In genomic region chr6:151385177-151385576, GRCh38 we compare ENCODE assay signal across 1 cellular context.
A peak's percentile ranks its signal among the peaks of the same experiment; 100 is the strongest.
TF ChIP-seq lines count a peak whose summit lies in the region.

No MANE protein-coding gene starts in this region.

TF ChIP-seq in GM12878, 131 proteins besides CTCF, POLR2A, EP300 and RAD21 (continued from another document):
- TF ChIP-seq ZBED1 (IDR thresholded peaks at IDR 0.05; ENCODE audit: borderline replicate concordance) (no peak), RFX5 (IDR thresholded peaks at IDR 0.05; ENCODE audit: low read depth, low read length) (no peak), GABPA (IDR thresholded peaks at IDR 0.05; ENCODE audit: low read depth) (0 out of 2 replicates have a peak, but pooled peaks have one; percentile 9), JUNB (IDR thresholded peaks at IDR 0.05) (peak; percentile 26; the same call in 1 of the 2 replicates), ZBTB33 (IDR thresholded peaks at IDR 0.05) (no peak), MAX (IDR thresholded peaks at IDR 0.05; ENCODE audit: low read depth, low read length) (peak; percentile 42; the same call in 1 of the 2 replicates), YBX1 (IDR thresholded peaks at IDR 0.05) (no peak), SP1 (IDR thresholded peaks at IDR 0.05; ENCODE audit: low read depth, low read length) (no peak), BHLHE40 (IDR thresholded peaks at IDR 0.05; ENCODE audit: borderline replicate concordance in 1 of 2, low read depth in 2 of 2, low read length in 1 of 2) (no peak), RUNX3 (IDR thresholded peaks at IDR 0.05; ENCODE audit: low read length) (peak; percentile 36; the same call in 1 of the 2 replicates), MLLT1 (IDR thresholded peaks at IDR 0.05) (no peak), MXI1 (IDR thresholded peaks at IDR 0.05; ENCODE audit: low read depth, low read length) (peak; percentile 89)
TF ChIP-seq in GM12878: peak in this region for 5.
